14 cellular contexts compared by ENCODE assay signal in the genomic region with DNA sequence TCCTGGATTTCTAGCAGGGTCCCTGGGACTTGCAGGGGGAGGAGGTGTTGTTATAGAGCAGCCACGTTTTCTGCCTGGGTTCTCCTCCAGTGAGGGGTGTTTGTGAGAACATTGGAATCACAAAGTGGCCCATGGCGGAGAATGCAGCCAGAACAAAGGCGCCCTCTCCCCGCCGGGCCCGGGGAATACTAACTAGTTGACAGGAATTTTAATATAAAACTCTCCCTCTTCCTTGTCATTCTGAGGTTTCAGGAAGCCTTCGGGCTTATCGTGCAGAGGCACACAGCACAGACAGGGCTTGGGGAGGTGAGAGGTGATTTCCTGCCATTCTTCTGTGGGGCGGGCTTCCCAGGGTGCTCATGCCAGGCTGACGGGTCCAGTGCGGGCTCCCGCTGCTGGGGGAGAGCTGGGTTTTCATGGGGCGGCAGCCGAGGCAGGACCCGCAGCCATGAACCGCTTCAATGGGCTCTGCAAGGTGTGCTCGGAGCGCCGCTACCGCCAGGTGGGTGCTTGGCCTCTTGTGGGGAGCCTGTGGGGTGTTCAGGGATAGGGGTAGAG. TPM values are rescaled to one million over a fixed set of nuclear protein-coding genes. Genes with fewer than 3 reads are reported as not detected.
DNase-seq lines count a peak whose midpoint lies in the region; ATAC-seq and TF ChIP-seq lines count a peak whose summit lies in the region.
"Had no signal": no experiment of that assay in that cellular context is flagged by ENCODE, and none has a peak within 500 bp of the region (broad histone marks: within the 10 kb centered on the region; RNA-seq: fewer than 3 reads in every experiment).

No MANE protein-coding gene starts in this region.

- ATAC-seq in GM21825 (IDR thresholded peaks at IDR 0.05; ENCODE audit: unreplicated experiment) (no peak), GM19035 (IDR thresholded peaks at IDR 0.05; ENCODE audit: unreplicated experiment) (no peak)
- ATAC-seq: GM12878 had no signal

- H3K36me3 ChIP-seq in H7 (replicated peaks; ENCODE audit: control insufficient read depth, insufficient read depth, low read length), result no peaks in the 10 kb centered on the region

- H3K9me3 Mint-ChIP-seq in dendritic cell treated with granulocyte-macrophage colony-stimulating factor and Interleukin-4, amounts not matched to agents 40 ng/mL and 50 ng/mL, for 4 days, result no peaks in the 10 kb centered on the region
- H3K9me3 Mint-ChIP-seq in Calu3 (ENCODE audit: low read depth, unreplicated experiment), result no peaks in the 10 kb centered on the region
- H3K9me3 Mint-ChIP-seq: activated CD4-positive, alpha-beta T cell treated with anti-CD3 and anti-CD28 coated beads, Interleukin-2, amount 10 ng/mL, durations not matched to agents 24 days and 14 days; activated T-helper 2 cell treated with anti-CD3 and anti-CD28 coated beads, Interferon-gamma antibody, Interleukin-2, Interleukin-4, amounts not matched to agents 10 μg/mL and 5 μg/mL and 100 μg/mL, durations not matched to agents 14 hours and 24 hours and 36 hours had no signal

- H3K4me3 ChIP-seq in H7 (ENCODE audit: insufficient read depth, low read depth, low read length), result no peak overlapping the region; the same call in 1 of the 2 replicates
- H3K4me3 ChIP-seq in iPS-18c (ENCODE audit: insufficient read depth, low read depth, low read length), result 0 out of 2 replicates have a peak overlapping the region, but pooled peaks have one; percentile 24
- H3K4me3 ChIP-seq: GM12878 had no signal

- CTCF ChIA-PET in Calu3 (lab: Charles Lee), result no interaction called here

- BruUV-seq in Calu3 (replicated peaks; lab: Mats Ljungman, UMichigan), result no TSS peak

- intact Hi-C loops in dendritic cell treated with granulocyte-macrophage colony-stimulating factor and Interleukin-4, amounts not matched to agents 40 ng/mL and 50 ng/mL, for 4 days (cut with micrococcal nuclease), result no loop called here
- intact Hi-C loops in Calu3 (cut with micrococcal nuclease; ENCODE audit: unreplicated experiment), result no loop called here

- no peaks in the 10 kb centered on the region for H3K9me3 ChIP-seq in iPS-18c (ENCODE audit: control insufficient read depth, insufficient read depth, low read length)

- H3K4me3 Mint-ChIP-seq in dendritic cell treated with granulocyte-macrophage colony-stimulating factor and Interleukin-4, amounts not matched to agents 40 ng/mL and 50 ng/mL, for 4 days, result no peak overlapping the region
- H3K4me3 Mint-ChIP-seq in Calu3 (ENCODE audit: low read depth, unreplicated experiment), result no peak overlapping the region
- H3K4me3 Mint-ChIP-seq: activated CD4-positive, alpha-beta T cell treated with anti-CD3 and anti-CD28 coated beads, Interleukin-2, amount 10 ng/mL, durations not matched to agents 24 days and 14 days had no signal

- DNase-seq in H7, result peak; percentile 85
- peak; percentile 97 for DNase-seq in pulmonary artery endothelial cell (ENCODE audit: low read depth, low spot score)
- DNase-seq in Calu3, result no peak
- no peak for DNase-seq in NOMO-1 (lab: John Stamatoyannopoulos, UW; ENCODE audit: unreplicated experiment in 2 of 2)
- DNase-seq: activated CD4-positive, alpha-beta T cell treated with anti-CD3 and anti-CD28 coated beads, Interleukin-2, amount 10 ng/mL, durations not matched to agents 24 days and 14 days; DMS79 treated with DMSO at 0.1 percent for 48 hours; OCI-M1; T-helper 1 cell had no signal

- no peaks in the 10 kb centered on the region for H3K27me3 Mint-ChIP-seq in dendritic cell treated with granulocyte-macrophage colony-stimulating factor and Interleukin-4, amounts not matched to agents 40 ng/mL and 50 ng/mL, for 4 days
- H3K27me3 Mint-ChIP-seq in Calu3 (ENCODE audit: unreplicated experiment), result no peaks in the 10 kb centered on the region
- H3K27me3 Mint-ChIP-seq: activated CD4-positive, alpha-beta T cell treated with anti-CD3 and anti-CD28 coated beads, Interleukin-2, amount 10 ng/mL, durations not matched to agents 24 days and 14 days had no signal

- no peak for TF ChIP-seq CTCF in Calu3 (IDR thresholded peaks at IDR 0.05; ENCODE audit: unreplicated experiment)

- peak overlapping the region; percentile 22 for H3K27ac Mint-ChIP-seq in dendritic cell treated with granulocyte-macrophage colony-stimulating factor and Interleukin-4, amounts not matched to agents 40 ng/mL and 50 ng/mL, for 4 days
- H3K27ac Mint-ChIP-seq in Calu3 (ENCODE audit: unreplicated experiment), result no peak overlapping the region
- H3K27ac Mint-ChIP-seq: activated CD4-positive, alpha-beta T cell treated with anti-CD3 and anti-CD28 coated beads, Interleukin-2, amount 10 ng/mL, durations not matched to agents 24 days and 14 days; activated T-helper 2 cell treated with anti-CD3 and anti-CD28 coated beads, Interferon-gamma antibody, Interleukin-2, Interleukin-4, amounts not matched to agents 10 μg/mL and 5 μg/mL and 100 μg/mL, durations not matched to agents 14 hours and 24 hours and 36 hours had no signal

- peaks cover 19% of the 10 kb centered on the region for H3K4me1 Mint-ChIP-seq in dendritic cell treated with granulocyte-macrophage colony-stimulating factor and Interleukin-4, amounts not matched to agents 40 ng/mL and 50 ng/mL, for 4 days (ENCODE audit: low read depth)
- peaks cover 11% of the 10 kb centered on the region for H3K4me1 Mint-ChIP-seq in Calu3 (ENCODE audit: low read depth, unreplicated experiment)

- H3K27me3 ChIP-seq in H7 (ENCODE audit: control insufficient read depth, insufficient read depth, low read length), result no peaks in the 10 kb centered on the region

- no peaks in the 10 kb centered on the region for H3K36me3 Mint-ChIP-seq in dendritic cell treated with granulocyte-macrophage colony-stimulating factor and Interleukin-4, amounts not matched to agents 40 ng/mL and 50 ng/mL, for 4 days (ENCODE audit: low read depth)
- no peaks in the 10 kb centered on the region for H3K36me3 Mint-ChIP-seq in Calu3 (ENCODE audit: insufficient read depth, unreplicated experiment)

RNA-seq across cellular contexts. Expression of gene RGS3, which starts 37.7 kb away (rescaled TPM):
- 18.2 and 22.4 TPM in 2 replicates for total RNA-seq in H7 (2014; rRNA removed; shearing (Covaris generic))
- 278 and 424 TPM in 2 replicates for total RNA-seq in pulmonary artery endothelial cell
- 61.8 and 68.3 TPM in 2 replicates for total RNA-seq in Calu3 (2022)

Comparison
In these comparisons a context has a peak if more than half of its experiments do, and no peak if none do; other contexts are left out.
1. DNase-seq: peak in H7 (single experiment) and pulmonary artery endothelial cell (single experiment); none in Calu3 (single experiment) and NOMO-1 (0 of 2).